Comparison of ENCODE assay signal across 1 cellular context in genomic region chr5:75848077-75848476, GRCh38.
TF ChIP-seq lines count a peak whose summit lies in the region.

No MANE protein-coding gene starts in this region.

TF ChIP-seq in GM12878, 131 proteins besides CTCF, POLR2A, EP300 and RAD21 (continued from another document):
- TF ChIP-seq CEBPZ (IDR thresholded peaks at IDR 0.05; ENCODE audit: low read depth, low read length): no peak
- no peak for TF ChIP-seq NFYA (IDR thresholded peaks at IDR 0.05; ENCODE audit: borderline replicate concordance, low read depth, low read length)
- no peak for TF ChIP-seq NR2C2 (IDR thresholded peaks at IDR 0.05; ENCODE audit: borderline replicate concordance, control insufficient read depth, insufficient read length, low read depth)
- TF ChIP-seq YBX1 (IDR thresholded peaks at IDR 0.05): no peak
- TF ChIP-seq HCFC1 (IDR thresholded peaks at IDR 0.05; ENCODE audit: low read length): no peak
- no peak for TF ChIP-seq ZNF207 (IDR thresholded peaks at IDR 0.05; ENCODE audit: borderline replicate concordance)
- TF ChIP-seq CHD2 (IDR thresholded peaks at IDR 0.05; ENCODE audit: borderline replicate concordance, low read depth, low read length): no peak
- TF ChIP-seq BCL3 (IDR thresholded peaks at IDR 0.05; ENCODE audit: borderline replicate concordance, insufficient read depth, low read depth, low read length, poor library complexity, severe bottlenecking): no peak
- TF ChIP-seq SMAD5 (IDR thresholded peaks at IDR 0.05; ENCODE audit: low read depth): no peak
- TF ChIP-seq USF2 (IDR thresholded peaks at IDR 0.05; ENCODE audit: borderline replicate concordance, low read depth, low read length): no peak
- TF ChIP-seq ZNF384 (IDR thresholded peaks at IDR 0.05; ENCODE audit: borderline replicate concordance, low read depth, low read length): no peak
- TF ChIP-seq ATF7 (IDR thresholded peaks at IDR 0.05; ENCODE audit: low read depth): no peak
- no peak for TF ChIP-seq E2F4 (IDR thresholded peaks at IDR 0.05; ENCODE audit: low read depth, low read length)
